In the genomic region with DNA sequence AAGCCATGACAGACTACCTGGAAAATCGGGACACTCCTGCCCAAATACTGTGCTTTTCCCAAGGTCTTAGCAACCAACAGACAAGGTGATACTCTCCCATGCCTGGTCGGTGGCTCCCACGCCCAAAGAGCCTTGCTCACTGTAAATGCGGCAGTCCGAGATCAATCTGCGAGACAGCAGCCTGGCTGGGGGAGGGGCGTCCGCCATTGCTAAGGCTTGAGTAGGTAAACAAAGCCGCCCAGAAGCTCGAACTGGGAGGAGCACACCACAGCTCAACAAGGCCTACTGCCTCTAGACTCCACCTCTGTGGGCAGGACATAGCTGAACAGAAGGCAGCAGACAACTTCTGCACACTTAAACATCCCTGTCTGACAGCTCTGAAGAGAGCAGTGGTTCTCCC, we compare ENCODE assay signal across 15 cellular contexts.
DNase-seq lines count a peak whose midpoint lies in the region; ATAC-seq and TF ChIP-seq lines count a peak whose summit lies in the region.
"Had no signal": no experiment of that assay in that cellular context is flagged by ENCODE, and none has a peak within 500 bp of the region (broad histone marks: within the 10 kb centered on the region; RNA-seq: fewer than 3 reads in every experiment).

No MANE protein-coding gene starts in this region.

- no peaks in the 10 kb centered on the region for H3K36me3 Mint-ChIP-seq in CD14-positive monocyte
- H3K36me3 Mint-ChIP-seq: CD8-positive, alpha-beta memory T cell had no signal

- peaks cover 0 to 20% (median 10%) of the 10 kb centered on the region in 7 donors for H3K9me3 Mint-ChIP-seq in CD14-positive monocyte

- H3K36me3 ChIP-seq in right atrium auricular region = no peaks in the 10 kb centered on the region

- H3K4me1 Mint-ChIP-seq in CD14-positive monocyte = no peaks in the 10 kb centered on the region
- H3K4me1 Mint-ChIP-seq: CD8-positive, alpha-beta memory T cell had no signal

- TF ChIP-seq CTCF in right atrium auricular region (IDR thresholded peaks at IDR 0.05) = no peak
- TF ChIP-seq CTCF in CD14-positive monocyte (IDR thresholded peaks at IDR 0.05) = no peak

- H3K27ac Mint-ChIP-seq in CD14-positive monocyte = no peak overlapping the region

- H3K27me3 ChIP-seq in right atrium auricular region = no peaks in the 10 kb centered on the region

- H3K4me1 ChIP-seq in right atrium auricular region = no peaks in the 10 kb centered on the region
- H3K4me1 ChIP-seq: A549, Caco-2 had no signal

- H3K27ac ChIP-seq in right atrium auricular region = no peak overlapping the region
- H3K27ac ChIP-seq: A549, GM23248 had no signal

- intact Hi-C loops in Right ventricle myocardium superior (cut with DNase I) (no loop called here), CD14-positive monocyte (cut with micrococcal nuclease) (no loop called here)

- peaks cover 0 to 6% of the 10 kb centered on the region in 2 donors for H3K9me3 ChIP-seq in right atrium auricular region
- H3K9me3 ChIP-seq: A549, Caco-2 had no signal

- H3K4me3 ChIP-seq in right atrium auricular region = no peak overlapping the region
- H3K4me3 ChIP-seq: A549, GM23248, K562 had no signal

- H3K4me3 Mint-ChIP-seq in CD14-positive monocyte = no peak overlapping the region
- H3K4me3 Mint-ChIP-seq: CD8-positive, alpha-beta memory T cell had no signal

- peak; percentile 31 for DNase-seq in Right ventricle myocardium superior
- DNase-seq in right atrium auricular region (ENCODE audit: low spot score) = no peak
- peak; percentile 46 for DNase-seq in CD14-positive monocyte (ENCODE audit: low spot score)
- peak; percentile 5 for DNase-seq in ELF-1 (ENCODE audit: low read depth, low spot score)
- no peak for DNase-seq in NCI-H1436 (lab: John Stamatoyannopoulos, UW)
- no peak for DNase-seq in GM03348 (ENCODE audit: low spot score)
- DNase-seq in NCI-H510A (lab: John Stamatoyannopoulos, UW) = no peak
- DNase-seq: Caco-2; CD8-positive, alpha-beta memory T cell; DMS79 treated with DMSO at 0.1 percent for 48 hours; GF-D8; GM23248 had no signal

- ATAC-seq in Right ventricle myocardium superior (ENCODE audit: poor library complexity) = no peak
- ATAC-seq: A549, HCT116, K562 had no signal

- H3K27me3 Mint-ChIP-seq in CD14-positive monocyte (ENCODE audit: low read depth in 3 of 3) = peaks cover 0 to 2% (median 0%) of the 10 kb centered on the region in 3 donors
- H3K27me3 Mint-ChIP-seq: CD8-positive, alpha-beta memory T cell had no signal

Comparison
In these comparisons a context has a peak if more than half of its experiments do, and no peak if none do; other contexts are left out.
1. DNase-seq: peak in Right ventricle myocardium superior (single experiment), CD14-positive monocyte (single experiment) and ELF-1 (single experiment); none in right atrium auricular region (single experiment), NCI-H1436 (single experiment), GM03348 (single experiment) and NCI-H510A (single experiment).